In genomic region chr19:49801966-49802661, GRCh38 we compare ENCODE assay signal across 9 cellular contexts. TPM values are rescaled to one million over a fixed set of nuclear protein-coding genes. Genes with fewer than 3 reads are reported as not detected.
DNase-seq lines count a peak whose midpoint lies in the region; ATAC-seq, FAIRE-seq and TF ChIP-seq lines count a peak whose summit lies in the region.
"Had no signal": no experiment of that assay in that cellular context is flagged by ENCODE, and none has a peak within 500 bp of the region (broad histone marks: within the 10 kb centered on the region; RNA-seq: fewer than 3 reads in every experiment).

No MANE protein-coding gene starts in this region.

- H2AFZ ChIP-seq in fibroblast of lung (ENCODE audit: low read length) = no peak overlapping the region

- DNase-seq in G401 (ENCODE audit: low spot score) (peak; percentile 98), RWPE1 (ENCODE audit: low spot score) (no peak), fibroblast of lung (ENCODE audit: low read depth in 2 of 2) (peak; percentile 84 to 89), HTR-8/SVneo (ENCODE audit: insufficient read length, low spot score) (no peak)
- DNase-seq in activated CD4-positive, CD25-positive, alpha-beta regulatory T cell treated with anti-CD3 and anti-CD28 coated beads, Interleukin-2, amount 50 U/mL, for 72 hours = no peak

- H3K27me3 ChIP-seq in fibroblast of lung (ENCODE audit: control insufficient read depth, insufficient read depth, low read length) (no peaks in the 10 kb centered on the region), muscle layer of colon (ENCODE audit: control insufficient read depth in 1 of 2, insufficient read depth in 2 of 2, low read length in 2 of 2) (no peaks in the 10 kb centered on the region)

- peak overlapping the region; percentile 37 for H3K9ac ChIP-seq in fibroblast of lung (ENCODE audit: insufficient read depth, low read length)
- H3K9ac ChIP-seq in muscle layer of colon (ENCODE audit: low read length) = peak overlapping the region; percentile 27

- POLR2A ChIA-PET in RWPE1 (lab: Yijun Ruan, JAX; ENCODE audit: low non-redundant PET) = interaction anchor here (0.6 kb wide), 1 partner anchor 18 kb away, joined by 3 read pairs; no protein-coding TSS in a partner anchor

- no peaks in the 10 kb centered on the region for H3K79me2 ChIP-seq in fibroblast of lung (ENCODE audit: control insufficient read depth, insufficient read depth, low read length)

- no peak for FAIRE-seq in HTR-8/SVneo (lab: Jason Lieb, UNC)

- ATAC-seq in GM21529 (IDR thresholded peaks at IDR 0.05; ENCODE audit: unreplicated experiment) (no peak), GM18867 (IDR thresholded peaks at IDR 0.05; ENCODE audit: unreplicated experiment) (no peak)

- H3K27ac ChIP-seq in RWPE1 (peak overlapping the region; percentile 84), fibroblast of lung (ENCODE audit: insufficient read depth, low read length) (peak overlapping the region; percentile 23), muscle layer of colon (ENCODE audit: low read depth, low read length) (peak overlapping the region; percentile 57)
- H3K27ac ChIP-seq: epithelial cell of prostate had no signal

- H3K36me3 ChIP-seq in fibroblast of lung (ENCODE audit: control insufficient read depth, insufficient read depth, low read length) (peaks cover 32% of the 10 kb centered on the region), muscle layer of colon (ENCODE audit: insufficient read depth, low read length) (peaks cover 47% of the 10 kb centered on the region)

- H3K4me2 ChIP-seq in fibroblast of lung (ENCODE audit: extremely low read depth, insufficient read depth, low read length) = peak overlapping the region; percentile 88

- no peaks in the 10 kb centered on the region for H3K9me3 ChIP-seq in fibroblast of lung (ENCODE audit: control insufficient read depth, insufficient read depth, low read depth, low read length)
- no peaks in the 10 kb centered on the region for H3K9me3 ChIP-seq in muscle layer of colon (ENCODE audit: low read length)

- in situ Hi-C loops in G401 (cut with HindIII; ENCODE audit: low sequenced_read_pairs) = no loop called here

- H3K4me1 ChIP-seq in fibroblast of lung (ENCODE audit: control insufficient read depth, extremely low read depth, insufficient read depth, low read length) (peaks cover 4% of the 10 kb centered on the region), muscle layer of colon (ENCODE audit: insufficient read depth, low read length) (peaks cover 5% of the 10 kb centered on the region)

- TF ChIP-seq CTCF in RWPE1 (conservative IDR thresholded peaks at IDR 0.05; ENCODE audit: low read depth) = no peak
- peak; percentile 48 to 63 for TF ChIP-seq CTCF in fibroblast of lung (conservative IDR thresholded peaks at IDR 0.05 in 1 of 2, IDR thresholded peaks at IDR 0.05 in 1 of 2; ENCODE audit: low read depth in 1 of 2, low read length in 2 of 2)

- CTCF ChIA-PET in RWPE1 (lab: Yijun Ruan, JAX) = interaction anchor here (0.9 kb wide), 1 partner anchor 51 kb away, joined by 3 read pairs; no protein-coding TSS in a partner anchor

- H3K4me3 ChIP-seq in fibroblast of lung (replicated peaks in 1 of 4; ENCODE audit: control extremely low read depth in 1 of 4, insufficient read depth in 1 of 4, low read depth in 3 of 4, low read length in 4 of 4) (peak overlapping the region; percentile 33 to 62 (median 36)), muscle layer of colon (ENCODE audit: low read depth in 1 of 2, low read length in 2 of 2) (peak overlapping the region; percentile 55 to 65)

- H4K20me1 ChIP-seq in fibroblast of lung (ENCODE audit: control insufficient read depth, extremely low read depth, insufficient read depth, low read length) = no peaks in the 10 kb centered on the region

RNA-seq across cellular contexts. Expression of gene FUZ, which starts 11.0 kb away (rescaled TPM):
- total RNA-seq in G401 (2014; rRNA removed; shearing (Covaris generic)) = 33.9 and 38.6 TPM in 2 replicates
- 32.9 and 34.3 TPM in 2 replicates for total RNA-seq in fibroblast of lung
- 8.4 and 11.4 TPM in 2 replicates for polyA plus RNA-seq in fibroblast of lung
- 11.5 and 15.3 TPM in 2 replicates for polyA plus RNA-seq in fibroblast of lung (2012)
- 4.0 and 26.6 TPM in 2 replicates for polyA minus RNA-seq in fibroblast of lung (ENCODE audit: low replicate concordance)

RNA-seq across cellular contexts. Expression of gene MED25, which starts 16.0 kb away (rescaled TPM):
- total RNA-seq in G401 (2014; rRNA removed; shearing (Covaris generic)) = 30.2 and 44.7 TPM in 2 replicates
- total RNA-seq in fibroblast of lung = 10.0 and 11.2 TPM in 2 replicates
- polyA plus RNA-seq in fibroblast of lung = 20.2 and 28.6 TPM in 2 replicates
- 24.2 and 29.5 TPM in 2 replicates for polyA plus RNA-seq in fibroblast of lung (2012)
- polyA minus RNA-seq in fibroblast of lung (ENCODE audit: low replicate concordance) = 127 and 156 TPM in 2 replicates

RNA-seq across cellular contexts. Expression of gene AP2A1, which starts 35.3 kb away (rescaled TPM):
- 152 and 155 TPM in 2 replicates for total RNA-seq in G401 (2014; rRNA removed; shearing (Covaris generic))
- 53.4 and 95.0 TPM in 2 replicates for total RNA-seq in fibroblast of lung
- polyA plus RNA-seq in fibroblast of lung = 64.2 and 75.9 TPM in 2 replicates
- polyA plus RNA-seq in fibroblast of lung (2012) = 102 and 127 TPM in 2 replicates
- polyA minus RNA-seq in fibroblast of lung (ENCODE audit: low replicate concordance) = 174 and 193 TPM in 2 replicates

RNA-seq across cellular contexts. Expression of gene TSKS, which starts 39.0 kb away (rescaled TPM):
- total RNA-seq in G401 (2014; rRNA removed; shearing (Covaris generic)) = 0.49 TPM in 1 of 2 replicates, not detected in the other
- total RNA-seq in fibroblast of lung = 0.26 TPM in 1 of 2 replicates, not detected in the other
- polyA plus RNA-seq in fibroblast of lung = 0.07 TPM in 1 of 2 replicates, not detected in the other
- 0.14 TPM in 1 of 2 replicates, not detected in the other for polyA plus RNA-seq in fibroblast of lung (2012)
- not detected in 2 replicates for polyA minus RNA-seq in fibroblast of lung (ENCODE audit: low replicate concordance)

RNA-seq across cellular contexts. Expression of gene PTOV1, which starts 48.8 kb away (rescaled TPM):
- 147 and 166 TPM in 2 replicates for total RNA-seq in G401 (2014; rRNA removed; shearing (Covaris generic))
- total RNA-seq in fibroblast of lung = 35.2 and 56.0 TPM in 2 replicates
- polyA plus RNA-seq in fibroblast of lung = 41.1 and 48.0 TPM in 2 replicates
- 108 and 129 TPM in 2 replicates for polyA plus RNA-seq in fibroblast of lung (2012)
- 108 and 136 TPM in 2 replicates for polyA minus RNA-seq in fibroblast of lung (ENCODE audit: low replicate concordance)

Comparison
In these comparisons a context has a peak if more than half of its experiments do, and no peak if none do; other contexts are left out.
1. DNase-seq: peak in G401 (single experiment) and fibroblast of lung (2 of 2); none in RWPE1 (single experiment), HTR-8/SVneo (single experiment) and activated CD4-positive, CD25-positive, alpha-beta regulatory T cell treated with anti-CD3 and anti-CD28 coated beads, Interleukin-2, amount 50 U/mL, for 72 hours (single experiment).
2. H3K27ac ChIP-seq: peak in every context shown above with its lines; median percentile 84 in RWPE1; 57 in muscle layer of colon; 23 in fibroblast of lung.